ENCODE assay signal across 14 cellular contexts in the genomic region with DNA sequence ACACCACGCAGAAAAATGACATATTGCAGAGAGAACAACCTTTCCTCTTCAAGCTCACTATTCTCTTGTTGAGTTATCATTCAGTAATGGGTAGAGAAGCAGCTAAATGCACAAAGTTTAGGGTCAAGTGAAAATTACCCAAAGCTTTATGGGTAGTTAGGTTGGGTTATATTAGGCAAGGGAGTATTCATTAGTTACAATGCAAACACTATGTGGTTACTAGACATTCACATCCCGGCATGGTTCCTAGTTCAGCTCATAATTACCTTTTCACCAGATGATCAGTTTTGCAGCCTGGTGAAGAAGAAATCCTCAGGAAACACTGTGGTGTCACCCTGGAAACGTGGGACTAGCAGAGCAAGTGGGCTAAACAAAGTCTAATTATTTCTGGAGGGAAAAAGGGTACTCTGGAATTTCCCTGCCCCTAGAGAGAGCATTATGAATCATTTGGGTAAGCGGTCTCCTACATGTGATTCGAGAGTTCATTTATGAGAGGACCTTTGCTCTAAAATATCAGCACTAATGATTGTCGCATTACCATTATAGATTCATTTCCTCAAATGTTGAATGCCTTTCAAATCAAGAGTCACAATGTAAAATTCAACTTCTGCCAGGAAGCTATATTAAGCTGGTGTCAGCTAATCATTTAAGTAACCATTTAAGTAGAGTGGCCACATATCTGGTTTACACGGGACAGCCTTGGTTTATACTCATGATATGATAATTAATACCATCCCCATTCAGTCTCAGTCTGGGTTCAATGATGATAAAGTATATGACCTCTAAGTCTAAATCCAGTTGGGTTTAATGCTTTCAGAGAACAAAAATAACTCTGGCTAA.
A peak's percentile ranks its signal among the peaks of the same experiment; 100 is the strongest.
DNase-seq lines count a peak whose midpoint lies in the region; ATAC-seq and TF ChIP-seq lines count a peak whose summit lies in the region.
"Had no signal": no experiment of that assay in that cellular context is flagged by ENCODE, and none has a peak within 500 bp of the region (broad histone marks: within the 10 kb centered on the region; RNA-seq: fewer than 3 reads in every experiment).

No MANE protein-coding gene starts in this region.

- ATAC-seq in GM19463 (IDR thresholded peaks at IDR 0.05; ENCODE audit: unreplicated experiment): peak; percentile 63
- ATAC-seq in HG02840 (IDR thresholded peaks at IDR 0.05; ENCODE audit: low FRiP score, unreplicated experiment): peak; percentile 56
- peak; percentile 53 for ATAC-seq in HG03571 (IDR thresholded peaks at IDR 0.05; ENCODE audit: unreplicated experiment)
- ATAC-seq in GM19035 (IDR thresholded peaks at IDR 0.05; ENCODE audit: unreplicated experiment): no peak
- ATAC-seq: WTC11 had no signal

- in situ Hi-C loops in GM13976 (cut with MboI; ENCODE audit: low sequenced_read_pairs, unreplicated experiment): no loop called here

- no peak for TF ChIP-seq CTCF in GM13976 (IDR thresholded peaks at IDR 0.05; ENCODE audit: borderline replicate concordance, control extremely low read depth, extremely low read depth, insufficient read depth, missing control alignments)

- DNase-seq in GM13976 (ENCODE audit: low spot score) (peak; percentile 42), NCI-H2171 treated with DMSO at 0.1 percent for 48 hours (lab: John Stamatoyannopoulos, UW) (no peak), HCEC 1CT (no peak), RPMI8226 (no peak)
- DNase-seq: activated gamma-delta T cell, erythroblast, kidney, NCI-H2029, pancreas had no signal
